Comparison of ENCODE assay signal across 25 cellular contexts in genomic region chr11:86204356-86204755, GRCh38. TPM values are rescaled to one million over a fixed set of nuclear protein-coding genes. Genes with fewer than 3 reads are reported as not detected.
DNase-seq lines count a peak whose midpoint lies in the region; ATAC-seq, FAIRE-seq and TF ChIP-seq lines count a peak whose summit lies in the region.
"Had no signal": no experiment of that assay in that cellular context is flagged by ENCODE, and none has a peak within 500 bp of the region (broad histone marks: within the 10 kb centered on the region; RNA-seq: fewer than 3 reads in every experiment).

No MANE protein-coding gene starts in this region.

- H3K36me3 Mint-ChIP-seq in astrocyte (ENCODE audit: low read depth, unreplicated experiment): peaks cover 3% of the 10 kb centered on the region
- H3K36me3 Mint-ChIP-seq in activated naive CD4-positive, alpha-beta T cell treated with anti-CD3 and anti-CD28 coated beads for 36 hours (ENCODE audit: low read depth): no peaks in the 10 kb centered on the region

- H3K9ac ChIP-seq in astrocyte (ENCODE audit: low read length): no peak overlapping the region
- H3K9ac ChIP-seq: GM23248 had no signal

- no peak overlapping the region for H2AFZ ChIP-seq in astrocyte (ENCODE audit: low read depth, low read length)
- H2AFZ ChIP-seq: GM23248, PC-9 had no signal

- H4K20me1 ChIP-seq in astrocyte (ENCODE audit: insufficient read depth, low read length): no peaks in the 10 kb centered on the region

- H3K79me2 ChIP-seq in astrocyte (ENCODE audit: insufficient read depth, low read length): no peaks in the 10 kb centered on the region

- DNase-seq in NOMO-1 treated with DMSO at 0.1 percent for 48 hours (lab: John Stamatoyannopoulos, UW; ENCODE audit: unreplicated experiment): peak; percentile 35
- DNase-seq in NOMO-1 treated with dmso at 0.1 percent for 144 hours (lab: John Stamatoyannopoulos, UW; ENCODE audit: unreplicated experiment): no peak
- DNase-seq in MV-4-11 (lab: John Stamatoyannopoulos, UW): peak; percentile 60
- no peak for DNase-seq in astrocyte (ENCODE audit: low read depth)
- no peak for DNase-seq in activated CD4-positive, alpha-beta T cell treated with anti-CD3 and anti-CD28 coated beads, Interleukin-2, amount 50 U/mL, for 1 hour
- no peak for DNase-seq in activated naive CD4-positive, alpha-beta T cell treated with anti-CD3 and anti-CD28 coated beads for 36 hours
- no peak for DNase-seq in retina
- DNase-seq: 8988T, AML-193, COR-L47, DMS79 treated with DMSO at 0.1 percent for 48 hours, GM23248, KG1, NCI-H1694, NCI-H2081 treated with DMSO at 0.1 percent for 48 hours, NCI-H2171 treated with DMSO at 0.1 percent for 48 hours, NCI-H524 treated with DMSO at 0.1 percent for 48 hours, NCI-H82, PC-9, RPMI8226, SHP77 had no signal

- intact Hi-C loops in activated naive CD4-positive, alpha-beta T cell treated with anti-CD3 and anti-CD28 coated beads for 36 hours (cut with micrococcal nuclease): loop anchor here (5.0 to 10.0 kb wide), 2 partner anchors 300 to 607 kb away; no protein-coding TSS in a partner anchor

- H3K27me3 ChIP-seq in astrocyte (ENCODE audit: insufficient read depth, low read length): no peaks in the 10 kb centered on the region

- no peak for ATAC-seq in HG03280 (IDR thresholded peaks at IDR 0.05; ENCODE audit: unreplicated experiment)

- H3K36me3 ChIP-seq in astrocyte (ENCODE audit: insufficient read depth, low read length): no peaks in the 10 kb centered on the region
- H3K36me3 ChIP-seq: HAP-1 had no signal

- peaks cover 2% of the 10 kb centered on the region for H3K27me3 Mint-ChIP-seq in astrocyte (ENCODE audit: low read depth, unreplicated experiment)
- no peaks in the 10 kb centered on the region for H3K27me3 Mint-ChIP-seq in activated naive CD4-positive, alpha-beta T cell treated with anti-CD3 and anti-CD28 coated beads for 36 hours (ENCODE audit: low read depth)

- peaks cover 3% of the 10 kb centered on the region for H3K9me3 Mint-ChIP-seq in astrocyte (ENCODE audit: unreplicated experiment)
- H3K9me3 Mint-ChIP-seq in activated naive CD4-positive, alpha-beta T cell treated with anti-CD3 and anti-CD28 coated beads for 36 hours: no peaks in the 10 kb centered on the region

- H3K9me3 ChIP-seq in astrocyte (ENCODE audit: insufficient read depth, low read depth, low read length): no peaks in the 10 kb centered on the region
- H3K9me3 ChIP-seq: HAP-1 had no signal

- FAIRE-seq in astrocyte (lab: Jason Lieb, UNC): no peak
- FAIRE-seq: GM12891, HTR-8/SVneo had no signal

- CTCF ChIA-PET in activated naive CD4-positive, alpha-beta T cell treated with anti-CD3 and anti-CD28 coated beads for 36 hours (lab: Charles Lee): interaction anchor here (0.6 to 2.2 kb wide), 7 partner anchors 11 to 349 kb away, joined by 3 to 16 read pairs (median 4); partner anchors contain the start of gene CCDC83

- no peak for TF ChIP-seq CTCF in astrocyte (IDR thresholded peaks at IDR 0.05; ENCODE audit: insufficient read depth, low read depth, low read length)

- no peaks in the 10 kb centered on the region for H3K4me1 ChIP-seq in astrocyte (ENCODE audit: insufficient read depth, low read length)

- no peaks in the 10 kb centered on the region for H3K4me1 Mint-ChIP-seq in astrocyte (ENCODE audit: low read depth, unreplicated experiment)
- H3K4me1 Mint-ChIP-seq in activated naive CD4-positive, alpha-beta T cell treated with anti-CD3 and anti-CD28 coated beads for 36 hours (ENCODE audit: low read depth): peaks cover under 1% of the 10 kb centered on the region

- H3K27ac Mint-ChIP-seq in astrocyte (ENCODE audit: unreplicated experiment): peak overlapping the region; percentile 14
- no peak overlapping the region for H3K27ac Mint-ChIP-seq in activated naive CD4-positive, alpha-beta T cell treated with anti-CD3 and anti-CD28 coated beads for 36 hours

- no peak overlapping the region for H3K27ac ChIP-seq in astrocyte (ENCODE audit: low read depth, low read length)
- H3K27ac ChIP-seq: GM23248, PC-9 had no signal

- H3K4me2 ChIP-seq in astrocyte (ENCODE audit: low read length): no peak overlapping the region
- H3K4me2 ChIP-seq: PC-9 had no signal

- H3K4me3 ChIP-seq in astrocyte (ENCODE audit: insufficient read depth, low read depth, low read length): no peak overlapping the region
- H3K4me3 ChIP-seq: GM23248, HAP-1, PC-9 had no signal

- H3K4me3 Mint-ChIP-seq in astrocyte (ENCODE audit: unreplicated experiment): no peak overlapping the region
- H3K4me3 Mint-ChIP-seq in activated naive CD4-positive, alpha-beta T cell treated with anti-CD3 and anti-CD28 coated beads for 36 hours: no peak overlapping the region

RNA-seq across cellular contexts. Expression of gene EED, which starts 40.2 kb away (rescaled TPM):
- 20.9 and 23.4 TPM in 2 replicates for total RNA-seq in astrocyte
- total RNA-seq in activated naive CD4-positive, alpha-beta T cell treated with anti-CD3 and anti-CD28 coated beads for 36 hours: 10 to 100 TPM; 60.4 to 61.0 TPM

Comparison
In these comparisons a context has a peak if more than half of its experiments do, and no peak if none do; other contexts are left out.
1. DNase-seq: peak in NOMO-1 treated with DMSO at 0.1 percent for 48 hours (single experiment) and MV-4-11 (single experiment); none in NOMO-1 treated with dmso at 0.1 percent for 144 hours (single experiment), astrocyte (single experiment), activated CD4-positive, alpha-beta T cell treated with anti-CD3 and anti-CD28 coated beads, Interleukin-2, amount 50 U/mL, for 1 hour (single experiment), activated naive CD4-positive, alpha-beta T cell treated with anti-CD3 and anti-CD28 coated beads for 36 hours (single experiment) and retina (single experiment).